Comparison of ENCODE assay signal across 22 cellular contexts in genomic region chr14:102389261-102389660, GRCh38. TPM values are rescaled to one million over a fixed set of nuclear protein-coding genes. Genes with fewer than 3 reads are reported as not detected.
DNase-seq lines count a peak whose midpoint lies in the region; ATAC-seq and TF ChIP-seq lines count a peak whose summit lies in the region.
"Had no signal": no experiment of that assay in that cellular context is flagged by ENCODE, and none has a peak within 500 bp of the region (broad histone marks: within the 10 kb centered on the region; RNA-seq: fewer than 3 reads in every experiment).

No MANE protein-coding gene starts in this region.

- no peak overlapping the region for H3K4me3 Mint-ChIP-seq in naive thymus-derived CD4-positive, alpha-beta T cell
- H3K4me3 Mint-ChIP-seq: T-cell, WTC11 had no signal

- peaks cover 0 to 40% (median 24%) of the 10 kb centered on the region in 5 donors for H3K36me3 Mint-ChIP-seq in naive thymus-derived CD4-positive, alpha-beta T cell

- peaks cover 0 to 11% (median 6%) of the 10 kb centered on the region in 7 donors for H3K4me1 Mint-ChIP-seq in naive thymus-derived CD4-positive, alpha-beta T cell

- intact Hi-C loops in naive thymus-derived CD4-positive, alpha-beta T cell (cut with micrococcal nuclease): no loop called here

- peaks cover 0 to 12% (median 0%) of the 10 kb centered on the region in 11 donors for H3K9me3 Mint-ChIP-seq in naive thymus-derived CD4-positive, alpha-beta T cell
- H3K9me3 Mint-ChIP-seq: WTC11 had no signal

- POLR2A ChIA-PET in naive thymus-derived CD4-positive, alpha-beta T cell (lab: Charles Lee): no interaction called here

- no peaks in the 10 kb centered on the region for H3K9me3 ChIP-seq in adipocyte (ENCODE audit: control insufficient read depth, low read length)
- no peaks in the 10 kb centered on the region for H3K9me3 ChIP-seq in naive thymus-derived CD4-positive, alpha-beta T cell (ENCODE audit: control insufficient read depth in 2 of 3, low read length in 3 of 3)
- H3K9me3 ChIP-seq: A549, spleen had no signal

- H3K36me3 ChIP-seq in adipocyte (ENCODE audit: control insufficient read depth, insufficient read depth, low read length, severe bottlenecking): no peaks in the 10 kb centered on the region
- no peaks in the 10 kb centered on the region for H3K36me3 ChIP-seq in naive thymus-derived CD4-positive, alpha-beta T cell (ENCODE audit: control insufficient read depth in 2 of 3, insufficient read depth in 3 of 3, low read length in 3 of 3)

- peaks cover 20% of the 10 kb centered on the region for H3K4me1 ChIP-seq in adipocyte (ENCODE audit: control insufficient read depth, insufficient read depth, low read length)
- no peaks in the 10 kb centered on the region for H3K4me1 ChIP-seq in naive thymus-derived CD4-positive, alpha-beta T cell (ENCODE audit: control insufficient read depth in 2 of 2, insufficient read depth in 2 of 2, low read length in 2 of 2)
- H3K4me1 ChIP-seq: A549, parathyroid adenoma had no signal

- H3K27me3 Mint-ChIP-seq in naive thymus-derived CD4-positive, alpha-beta T cell: no peaks in the 10 kb centered on the region
- H3K27me3 Mint-ChIP-seq: T-cell had no signal

- no peak for TF ChIP-seq POLR2A in NB4 (IDR thresholded peaks at IDR 0.05; ENCODE audit: extremely low read depth, insufficient read length)

- H3K27me3 ChIP-seq in adipocyte (replicated peaks; ENCODE audit: control insufficient read depth, insufficient read depth, low read length): no peaks in the 10 kb centered on the region
- H3K27me3 ChIP-seq in naive thymus-derived CD4-positive, alpha-beta T cell (ENCODE audit: control insufficient read depth in 2 of 2, insufficient read depth in 2 of 2, low read length in 2 of 2): no peaks in the 10 kb centered on the region
- H3K27me3 ChIP-seq: spleen had no signal

- peak; percentile 93 to 94 for DNase-seq in AML-193 (lab: John Stamatoyannopoulos, UW)
- peak; percentile 66 for DNase-seq in NB4 (ENCODE audit: low read depth)
- DNase-seq in adipocyte (ENCODE audit: low read depth): no peak
- DNase-seq in naive thymus-derived CD4-positive, alpha-beta T cell: no peak
- DNase-seq in stimulated activated CD4-positive, alpha-beta T cell treated with anti-CD3 and anti-CD28 coated beads, Interleukin-4, amount 100 ng/mL, for 24 hours: no peak
- no peak for DNase-seq in stimulated activated CD4-positive, alpha-beta T cell treated with anti-CD3 and anti-CD28 coated beads, Interleukin-12 subunit alpha, Interleukin-12 subunit beta, amount 100 ng/mL, for 4 hours
- no peak for DNase-seq in NCI-H1105 (lab: John Stamatoyannopoulos, UW)
- DNase-seq: activated CD8-positive, alpha-beta memory T cell treated with anti-CD3 and anti-CD28 coated beads for 24 hours; amygdala; foreskin fibroblast; GOT3; NCI-H2171 treated with DMSO at 0.1 percent for 48 hours; NCI-H748 treated with DMSO at 0.1 percent for 48 hours; RPMI8226; spleen; T-cell had no signal

- TF ChIP-seq CTCF in NB4 (IDR thresholded peaks at IDR 0.05; ENCODE audit: low read depth, low read length): no peak

- CTCF ChIA-PET in naive thymus-derived CD4-positive, alpha-beta T cell (lab: Charles Lee): no interaction called here

- H3K9ac ChIP-seq in adipocyte (ENCODE audit: low read length): peak overlapping the region; percentile 51
- H3K9ac ChIP-seq: parathyroid adenoma had no signal

- ATAC-seq in naive thymus-derived CD4-positive, alpha-beta T cell: peak; percentile 54
- ATAC-seq in esophagus mucosa: no peak
- ATAC-seq: A549, left lobe of liver, T-cell, WTC11 had no signal

- H3K4me3 ChIP-seq in NB4 (ENCODE audit: low read depth, low read length) (no peak overlapping the region), adipocyte (ENCODE audit: low read length) (no peak overlapping the region)
- no peak overlapping the region for H3K4me3 ChIP-seq in naive thymus-derived CD4-positive, alpha-beta T cell (ENCODE audit: low read length)
- H3K4me3 ChIP-seq: A549 had no signal

- H3K27ac ChIP-seq in naive thymus-derived CD4-positive, alpha-beta T cell (ENCODE audit: low read depth, low read length): no peak overlapping the region
- H3K27ac ChIP-seq: A549, C4-2B, parathyroid adenoma had no signal

- H3K27ac Mint-ChIP-seq in naive thymus-derived CD4-positive, alpha-beta T cell: no peak overlapping the region
- H3K27ac Mint-ChIP-seq: T-cell, WTC11 had no signal

RNA-seq across cellular contexts. Expression of gene TECPR2, which starts 26.5 kb away (rescaled TPM):
- total RNA-seq in naive thymus-derived CD4-positive, alpha-beta T cell: 10 to 100 TPM in 3 of 5 experiments, 1 to 10 TPM in 2; 8.7 to 12.9 (median 11.4) TPM
- polyA plus RNA-seq in naive thymus-derived CD4-positive, alpha-beta T cell: 1 to 10 TPM; 5.2 to 6.7 TPM
- 10.9 TPM for total RNA-seq in esophagus mucosa

RNA-seq across cellular contexts. Expression of gene CINP, which starts 26.6 kb away (rescaled TPM):
- 10 to 100 TPM; 16.8 to 34.4 (median 31.8) TPM for total RNA-seq in naive thymus-derived CD4-positive, alpha-beta T cell
- 10 to 100 TPM; 43.7 to 57.2 TPM for polyA plus RNA-seq in naive thymus-derived CD4-positive, alpha-beta T cell
- 29.6 TPM for total RNA-seq in esophagus mucosa

Comparison
In these comparisons a context has a peak if more than half of its experiments do, and no peak if none do; other contexts are left out.
1. DNase-seq: peak in AML-193 (2 of 2) and NB4 (single experiment); none in adipocyte (single experiment), naive thymus-derived CD4-positive, alpha-beta T cell (0 of 9), stimulated activated CD4-positive, alpha-beta T cell treated with anti-CD3 and anti-CD28 coated beads, Interleukin-4, amount 100 ng/mL, for 24 hours (single experiment), stimulated activated CD4-positive, alpha-beta T cell treated with anti-CD3 and anti-CD28 coated beads, Interleukin-12 subunit alpha, Interleukin-12 subunit beta, amount 100 ng/mL, for 4 hours (single experiment) and NCI-H1105 (single experiment).